Comparison of ENCODE assay signal across 8 cellular contexts in genomic region chr14:90815817-90816662, GRCh38. TPM values are rescaled to one million over a fixed set of nuclear protein-coding genes. Genes with fewer than 3 reads are reported as not detected.
DNase-seq lines count a peak whose midpoint lies in the region; ATAC-seq and TF ChIP-seq lines count a peak whose summit lies in the region.

TTC7B (minus strand) TSS chr14:90816430; CDS start chr14:90816295, 135 bp downstream.

- H3K4me3 ChIP-seq in astrocyte of the spinal cord (ENCODE audit: low read depth, low read length) = peak within 1 kb of the TSS; percentile 72
- H3K4me3 ChIP-seq in iPS-11a (ENCODE audit: low read depth, low read length) = peak within 1 kb of the TSS; percentile 62
- H3K4me3 ChIP-seq in gastrocnemius medialis = peak within 1 kb of the TSS; percentile 73 to 81 (median 76)

- no peaks in the 10 kb centered on the region for H3K9me3 ChIP-seq in gastrocnemius medialis

- no peaks in the 10 kb centered on the region for H3K36me3 ChIP-seq in gastrocnemius medialis

- H3K27ac ChIP-seq in gastrocnemius medialis = peak within 1 kb of the TSS; percentile 52 to 70 (median 65)

- ATAC-seq in HG02588 (IDR thresholded peaks at IDR 0.05; ENCODE audit: unreplicated experiment) (peak; percentile 60), gastrocnemius medialis (peak; percentile 87 to 91), HG02970 (IDR thresholded peaks at IDR 0.05; ENCODE audit: low FRiP score, unreplicated experiment) (no peak)

- H3K27me3 ChIP-seq in gastrocnemius medialis = no peaks in the 10 kb centered on the region

- peak; percentile 12 for DNase-seq in NCI-H2107 treated with DMSO at 0.1 percent for 48 hours (lab: John Stamatoyannopoulos, UW; ENCODE audit: unreplicated experiment)
- DNase-seq in NCI-H2107 (lab: John Stamatoyannopoulos, UW) = no peak
- DNase-seq in OCI-M1 (lab: John Stamatoyannopoulos, UW) = peak; percentile 40
- no peak for DNase-seq in astrocyte of the spinal cord (ENCODE audit: low read depth, low spot score)
- DNase-seq in gastrocnemius medialis = peak in 1 of 2 donors; percentile 28

- TF ChIP-seq CTCF in astrocyte of the spinal cord (IDR thresholded peaks at IDR 0.05; ENCODE audit: low read depth, low read length) (peak; percentile 41), gastrocnemius medialis (IDR thresholded peaks at IDR 0.05 in 4 of 5, conservative IDR thresholded peaks at IDR 0.05 in 1 of 5) (peak in 2 of 5 experiments; percentile 40 to 49)

- in situ Hi-C loops in astrocyte of the spinal cord (cut with HindIII; ENCODE audit: low sequenced_read_pairs) = no loop called here
- in situ Hi-C loops in gastrocnemius medialis (cut with MboI; ENCODE audit: low sequenced_read_pairs in 4 of 4) = loop anchor here in 1 of 4 donors (25.0 kb wide), 1 partner anchor 829 kb away; no protein-coding TSS in a partner anchor

- intact Hi-C loops in gastrocnemius medialis (cut with DNase I; ENCODE audit: low total_unique reads) = loop anchor here (5.0 kb wide), 2 partner anchors 59 to 434 kb away; no protein-coding TSS in a partner anchor

- peaks cover 25 to 35% of the 10 kb centered on the region in 2 donors for H3K4me1 ChIP-seq in gastrocnemius medialis

- no peak for TF ChIP-seq POLR2A in gastrocnemius medialis (IDR thresholded peaks at IDR 0.05)

RNA-seq across cellular contexts. Expression of gene TTC7B, which starts in this region (rescaled TPM):
- total RNA-seq in gastrocnemius medialis = 10 to 100 TPM; 35.0 to 78.7 (median 36.8) TPM

Comparison
In these comparisons a context has a peak if more than half of its experiments do, and no peak if none do; other contexts are left out.
1. DNase-seq: peak in NCI-H2107 treated with DMSO at 0.1 percent for 48 hours (single experiment) and OCI-M1 (single experiment); none in NCI-H2107 (single experiment) and astrocyte of the spinal cord (single experiment).
2. Peak in every context shown above with its lines, with median percentiles within 50 percentile points of each other: H3K4me3 ChIP-seq.